In the genomic region with DNA sequence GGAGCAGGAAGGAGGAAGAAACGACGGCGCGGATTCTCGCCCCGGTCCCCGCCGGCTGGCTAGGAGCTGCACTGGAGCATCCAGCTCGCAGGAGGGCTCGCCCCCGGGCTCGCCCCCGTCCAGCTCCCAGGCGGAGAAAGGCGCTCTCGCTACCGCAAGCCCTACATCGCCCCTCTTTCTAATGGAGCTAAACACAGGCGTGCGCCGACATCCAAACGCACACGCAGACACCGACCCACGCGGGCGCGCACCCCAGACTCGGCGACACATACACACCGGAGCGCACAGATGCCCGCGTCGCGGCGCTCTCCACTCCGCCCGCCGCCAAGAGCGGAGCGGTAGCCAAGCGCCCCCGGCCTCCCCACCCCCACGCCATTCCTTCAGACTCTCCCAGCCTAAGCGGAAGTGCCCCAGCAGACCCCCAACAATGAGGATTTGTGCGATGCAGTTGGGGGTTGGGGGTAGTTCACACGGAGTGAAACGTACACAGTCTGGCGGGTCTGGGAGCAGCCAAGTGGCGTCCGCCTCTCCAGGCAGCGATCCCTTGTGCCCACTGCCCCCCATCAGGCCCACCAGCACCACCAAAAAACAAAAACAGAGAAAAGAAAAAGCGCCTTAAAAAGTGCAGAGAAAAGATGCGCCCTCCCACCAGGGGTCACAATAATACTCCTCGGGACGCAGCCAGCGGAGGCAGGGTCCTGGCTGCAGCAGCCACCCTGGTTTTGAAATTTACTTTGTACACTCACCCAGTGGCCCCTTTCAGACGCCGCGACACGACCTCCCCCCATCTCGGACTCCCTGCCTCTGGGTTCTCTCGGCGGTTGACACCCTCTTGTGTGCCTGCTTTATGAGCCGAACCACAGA, we compare ENCODE assay signal across 9 cellular contexts. TPM values are rescaled to one million over a fixed set of nuclear protein-coding genes. Genes with fewer than 3 reads are reported as not detected.
A peak's percentile ranks its signal among the peaks of the same experiment; 100 is the strongest.
DNase-seq lines count a peak whose midpoint lies in the region; ATAC-seq, FAIRE-seq and TF ChIP-seq lines count a peak whose summit lies in the region.
"Had no signal": no experiment of that assay in that cellular context is flagged by ENCODE, and none has a peak within 500 bp of the region (broad histone marks: within the 10 kb centered on the region; RNA-seq: fewer than 3 reads in every experiment).

No MANE protein-coding gene starts in this region.

- H3K27ac Mint-ChIP-seq in naive thymus-derived CD8-positive, alpha-beta T cell, result no peak overlapping the region

- POLR2A ChIA-PET in naive thymus-derived CD8-positive, alpha-beta T cell (lab: Charles Lee), result no interaction called here

- no peak for FAIRE-seq in GM12891 (lab: Jason Lieb, UNC)

- peaks cover 2 to 13% (median 9%) of the 10 kb centered on the region in 4 donors for H3K4me1 Mint-ChIP-seq in naive thymus-derived CD8-positive, alpha-beta T cell

- H3K4me3 ChIP-seq in GM23248 (peak overlapping the region; percentile 55), SK-N-MC (peak overlapping the region; percentile 81)
- H3K4me3 ChIP-seq: colonic mucosa had no signal

- intact Hi-C loops in left cardiac atrium (cut with DNase I), result loop anchor here in 1 of 2 donors (5.0 kb wide), 1 partner anchor 625 kb away; no protein-coding TSS in a partner anchor
- intact Hi-C loops in sciatic nerve (cut with DNase I), result no loop called here

- H3K4me3 Mint-ChIP-seq in naive thymus-derived CD8-positive, alpha-beta T cell, result peak overlapping the region in 3 of 10 donors; percentile 16 to 39 (median 19)

- H3K36me3 Mint-ChIP-seq in naive thymus-derived CD8-positive, alpha-beta T cell, result peaks cover 0 to 7% (median 5%) of the 10 kb centered on the region in 3 donors

- WGBS in GM23248 (ENCODE audit: low coverage in 1 of 2, low lambda C conversion rate in 2 of 2, missing lambda C conversion rate in 2 of 2), 2 experiments, result 1 to 2% methylated on average over 41 to 58 of the region's 66 CpGs

- H3K27me3 ChIP-seq in GM23248 (replicated peaks; ENCODE audit: insufficient read depth), result peaks cover 74% of the 10 kb centered on the region

- H3K4me2 ChIP-seq in GM23248 (ENCODE audit: unreplicated experiment), result peak overlapping the region; percentile 70

- H2AFZ ChIP-seq in GM23248, result peak overlapping the region; percentile 63

- peaks cover 0 to 17% (median 0%) of the 10 kb centered on the region in 9 donors for H3K9me3 Mint-ChIP-seq in naive thymus-derived CD8-positive, alpha-beta T cell

- ATAC-seq in left cardiac atrium (peak; percentile 20 to 52), sciatic nerve (peak; percentile 20)
- no peak for ATAC-seq in naive thymus-derived CD8-positive, alpha-beta T cell

- H4K20me1 ChIP-seq in GM23248 (ENCODE audit: insufficient read depth), result no peaks in the 10 kb centered on the region

- no peaks in the 10 kb centered on the region for H3K9me2 ChIP-seq in GM23248 (ENCODE audit: insufficient read depth)

- no peak overlapping the region for H3K9ac ChIP-seq in GM23248
- H3K9ac ChIP-seq in SK-N-MC (ENCODE audit: insufficient read length), result no peak overlapping the region

- H3K27ac ChIP-seq in GM23248, result no peak overlapping the region
- no peak overlapping the region for H3K27ac ChIP-seq in SK-N-MC
- H3K27ac ChIP-seq: colonic mucosa had no signal

- no peak for TF ChIP-seq POLR2A in GM12891 (IDR thresholded peaks at IDR 0.05; ENCODE audit: low read depth, low read length)

- no peaks in the 10 kb centered on the region for H3K4me1 ChIP-seq in GM23248 (ENCODE audit: insufficient read depth)
- H3K4me1 ChIP-seq: colonic mucosa had no signal

- in situ Hi-C loops in GM23248 (cut with MboI), result no loop called here

- DNase-seq in GM23248, result peak; percentile 40
- DNase-seq in SK-N-MC (ENCODE audit: low read depth, low spot score), result no peak
- peak; percentile 21 for DNase-seq in left cardiac atrium
- no peak for DNase-seq in sciatic nerve (ENCODE audit: low spot score)
- no peak for DNase-seq in stimulated activated CD4-positive, alpha-beta T cell treated with anti-CD3 and anti-CD28 coated beads, Interleukin-1b, Interleukin-23, amount 100 ng/mL, for 48 hours
- DNase-seq in GM12891 (ENCODE audit: insufficient read length, low spot score), result no peak
- DNase-seq in globus pallidus (ENCODE audit: low spot score), result no peak
- no peak for DNase-seq in naive thymus-derived CD8-positive, alpha-beta T cell
- DNase-seq: colonic mucosa had no signal

- H3F3A ChIP-seq in GM23248 (ENCODE audit: insufficient read depth), result no peaks in the 10 kb centered on the region

- H3K9me3 ChIP-seq in GM23248 (ENCODE audit: low read depth) (no peaks in the 10 kb centered on the region), SK-N-MC (ENCODE audit: low read depth, low read length) (no peaks in the 10 kb centered on the region)
- H3K9me3 ChIP-seq: colonic mucosa had no signal

- no peaks in the 10 kb centered on the region for H3K36me3 ChIP-seq in GM23248 (ENCODE audit: low read depth)
- H3K36me3 ChIP-seq in SK-N-MC (ENCODE audit: insufficient read depth, low read length), result no peaks in the 10 kb centered on the region
- H3K36me3 ChIP-seq: colonic mucosa had no signal

- peaks cover 35 to 68% (median 55%) of the 10 kb centered on the region in 5 donors for H3K27me3 Mint-ChIP-seq in naive thymus-derived CD8-positive, alpha-beta T cell

- no peaks in the 10 kb centered on the region for H3K79me2 ChIP-seq in GM23248 (ENCODE audit: insufficient read depth)

TF ChIP-seq in GM12891, 5 proteins besides CTCF, POLR2A, EP300 and RAD21:
- TF ChIP-seq POLR2AphosphoS5 (IDR thresholded peaks at IDR 0.05; ENCODE audit: low read depth, low read length) (no peak), PAX5 (IDR thresholded peaks at IDR 0.05; ENCODE audit: insufficient read depth, low read length, severe bottlenecking) (no peak), POU2F2 (IDR thresholded peaks at IDR 0.05; ENCODE audit: low read depth, low read length) (no peak), TAF1 (IDR thresholded peaks at IDR 0.05; ENCODE audit: low read depth, low read length) (no peak), SPI1 (IDR thresholded peaks at IDR 0.05; ENCODE audit: low read depth, low read length) (no peak)

RNA-seq across cellular contexts. Expression of a gene that starts 1.4 kb away (rescaled TPM):
- 0.11 TPM in 1 of 2 replicates, not detected in the other for total RNA-seq in GM23248 (2014; rRNA removed; shearing (Covaris generic))
- 0.39 and 0.42 TPM in 2 replicates for polyA plus RNA-seq in GM23248 (2016; fragmentation: Nextera tagmentation; extraction: Ambion mirVana)
- total RNA-seq in left cardiac atrium (1 to 10 TPM in 1 of 2 donors, under 1 TPM in 1; 0.91 to 1.8 TPM), sciatic nerve (10.5 TPM)
- 0.04 TPM for polyA plus RNA-seq in GM12891 (2012; ENCODE audit: low read depth, missing spikeins)
- total RNA-seq in naive thymus-derived CD8-positive, alpha-beta T cell, result under 1 TPM; 0.16 to 0.42 TPM
- polyA plus RNA-seq in naive thymus-derived CD8-positive, alpha-beta T cell, result under 1 TPM in 1 of 3 donors, not detected in 2; 0.53 TPM

Comparison
In these comparisons a context has a peak if more than half of its experiments do, and no peak if none do; other contexts are left out.
1. DNase-seq: peak in GM23248 (single experiment) and left cardiac atrium (single experiment); none in SK-N-MC (single experiment), sciatic nerve (single experiment), stimulated activated CD4-positive, alpha-beta T cell treated with anti-CD3 and anti-CD28 coated beads, Interleukin-1b, Interleukin-23, amount 100 ng/mL, for 48 hours (single experiment), GM12891 (single experiment), globus pallidus (single experiment) and naive thymus-derived CD8-positive, alpha-beta T cell (0 of 10).
2. ATAC-seq: peak in left cardiac atrium (2 of 2) and sciatic nerve (single experiment); none in naive thymus-derived CD8-positive, alpha-beta T cell (0 of 2).